26 cellular contexts compared by ENCODE assay signal in the genomic region with DNA sequence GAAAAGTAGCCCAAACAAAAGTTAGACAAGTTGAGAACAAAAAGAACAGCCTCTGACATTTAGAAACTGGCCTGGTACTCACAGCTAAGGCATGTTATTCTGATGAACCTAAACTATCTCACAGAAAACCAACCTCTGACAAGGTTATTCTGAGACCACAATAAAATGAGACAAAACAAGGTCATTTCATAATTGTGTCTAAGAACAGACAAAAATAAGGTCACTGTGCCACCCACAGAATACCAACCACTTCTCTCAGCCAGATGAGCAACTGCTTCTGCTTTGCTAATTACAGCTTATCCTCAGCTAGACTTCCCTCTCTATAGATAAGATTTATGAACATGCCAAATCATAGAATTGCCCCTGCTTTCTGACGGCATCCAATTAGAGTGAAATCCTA.
"Had no signal": no experiment of that assay in that cellular context is flagged by ENCODE, and none has a peak within 500 bp of the region (broad histone marks: within the 10 kb centered on the region; RNA-seq: fewer than 3 reads in every experiment).

No MANE protein-coding gene starts in this region.

- H3K9me3 Mint-ChIP-seq: activated CD4-positive, alpha-beta T cell treated with anti-CD3 and anti-CD28 coated beads, Interleukin-2, amount 10 ng/mL, durations not matched to agents 7 days and 5 days; activated CD8-positive, alpha-beta T cell treated with anti-CD3 and anti-CD28 coated beads for 36 hours; activated naive CD4-positive, alpha-beta T cell treated with anti-CD3 and anti-CD28 coated beads, Interleukin-2, amount 50 U/mL, for 72 hours; central memory CD8-positive, alpha-beta T cell; effector memory CD8-positive, alpha-beta T cell; nephron progenitor cell; stimulated activated memory B cell treated with anti-CD40 and anti-IgM and Interleukin-4, amounts not matched to agents 10 μg/mL and 1 μg/mL and 100 μg/mL, for 72 hours had no signal

- H3K27ac ChIP-seq: breast epithelium, colonic mucosa, dorsolateral prefrontal cortex, esophagus squamous epithelium, gastroesophageal sphincter, parathyroid adenoma, skin epidermis, vagina had no signal

- H3K4me1 Mint-ChIP-seq: stimulated activated memory B cell treated with anti-CD40 and anti-IgM and Interleukin-4, amounts not matched to agents 10 μg/mL and 1 μg/mL and 100 μg/mL, for 72 hours had no signal

- H3K36me3 ChIP-seq: breast epithelium, colonic mucosa, vagina had no signal

- H3K36me3 Mint-ChIP-seq: activated CD8-positive, alpha-beta memory T cell treated with anti-CD3 and anti-CD28 coated beads, Interleukin-2, amount 10 ng/mL, durations not matched to agents 7 days and 5 days; activated naive CD4-positive, alpha-beta T cell treated with anti-CD3 and anti-CD28 coated beads, Interleukin-2, amount 50 U/mL, for 72 hours had no signal

- DNase-seq: activated CD4-positive, alpha-beta T cell treated with anti-CD3 and anti-CD28 coated beads, Interleukin-2, amount 10 ng/mL, durations not matched to agents 7 days and 5 days; activated CD8-positive, alpha-beta memory T cell treated with anti-CD3 and anti-CD28 coated beads, Interleukin-2, amount 10 ng/mL, durations not matched to agents 7 days and 5 days; activated CD8-positive, alpha-beta T cell treated with anti-CD3 and anti-CD28 coated beads for 36 hours; activated gamma-delta T cell; activated T-cell treated with anti-CD3 and anti-CD28 coated beads for 4 hours; amniotic stem cell; colonic mucosa; dorsolateral prefrontal cortex; effector memory CD8-positive, alpha-beta T cell; esophagus squamous epithelium; head of caudate nucleus; hypothalamus; mesenchymal stem cell; nephron progenitor cell; right cardiac atrium; stimulated activated CD4-positive, alpha-beta T cell treated with anti-CD3 and anti-CD28 coated beads, Interleukin-2, amount 100 ng/mL, for 24 hours; testis; trophoblast cell had no signal

- H3K4me3 ChIP-seq: breast epithelium, colonic mucosa, dorsolateral prefrontal cortex, esophagus squamous epithelium, gastroesophageal sphincter, skin epidermis, testis, vagina had no signal

- H3K9me3 ChIP-seq: breast epithelium, colonic mucosa, esophagus squamous epithelium, gastroesophageal sphincter, testis, vagina had no signal

- H3K27ac Mint-ChIP-seq: activated CD4-positive, alpha-beta T cell treated with anti-CD3 and anti-CD28 coated beads, Interleukin-2, amount 10 ng/mL, durations not matched to agents 7 days and 5 days; activated CD8-positive, alpha-beta memory T cell treated with anti-CD3 and anti-CD28 coated beads, Interleukin-2, amount 10 ng/mL, durations not matched to agents 7 days and 5 days; activated CD8-positive, alpha-beta T cell treated with anti-CD3 and anti-CD28 coated beads for 36 hours; activated naive CD4-positive, alpha-beta T cell treated with anti-CD3 and anti-CD28 coated beads, Interleukin-2, amount 50 U/mL, for 72 hours; nephron progenitor cell; stimulated activated memory B cell treated with anti-CD40 and anti-IgM and Interleukin-4, amounts not matched to agents 10 μg/mL and 1 μg/mL and 100 μg/mL, for 72 hours had no signal

- H3K27me3 ChIP-seq: breast epithelium, colonic mucosa, dorsolateral prefrontal cortex, esophagus squamous epithelium, gastroesophageal sphincter, testis, vagina had no signal

- ATAC-seq: activated CD8-positive, alpha-beta memory T cell treated with anti-CD3 and anti-CD28 coated beads, Interleukin-2, amount 10 ng/mL, durations not matched to agents 7 days and 5 days; activated CD8-positive, alpha-beta T cell treated with anti-CD3 and anti-CD28 coated beads for 36 hours; activated naive CD4-positive, alpha-beta T cell treated with anti-CD3 and anti-CD28 coated beads, Interleukin-2, amount 50 U/mL, for 72 hours; effector memory CD8-positive, alpha-beta T cell; gastroesophageal sphincter; right cardiac atrium; stimulated activated memory B cell treated with anti-CD40 and anti-IgM and Interleukin-4, amounts not matched to agents 10 μg/mL and 1 μg/mL and 100 μg/mL, for 72 hours had no signal

- H3K27me3 Mint-ChIP-seq: activated CD4-positive, alpha-beta T cell treated with anti-CD3 and anti-CD28 coated beads, Interleukin-2, amount 10 ng/mL, durations not matched to agents 7 days and 5 days; activated CD8-positive, alpha-beta memory T cell treated with anti-CD3 and anti-CD28 coated beads, Interleukin-2, amount 10 ng/mL, durations not matched to agents 7 days and 5 days; activated CD8-positive, alpha-beta T cell treated with anti-CD3 and anti-CD28 coated beads for 36 hours; central memory CD8-positive, alpha-beta T cell; effector memory CD8-positive, alpha-beta T cell; stimulated activated memory B cell treated with anti-CD40 and anti-IgM and Interleukin-4, amounts not matched to agents 10 μg/mL and 1 μg/mL and 100 μg/mL, for 72 hours had no signal

- H3K4me1 ChIP-seq: breast epithelium, colonic mucosa, esophagus squamous epithelium, gastroesophageal sphincter, vagina had no signal

- H3K4me3 Mint-ChIP-seq: activated CD4-positive, alpha-beta T cell treated with anti-CD3 and anti-CD28 coated beads, Interleukin-2, amount 10 ng/mL, durations not matched to agents 7 days and 5 days; activated CD8-positive, alpha-beta memory T cell treated with anti-CD3 and anti-CD28 coated beads, Interleukin-2, amount 10 ng/mL, durations not matched to agents 7 days and 5 days; activated CD8-positive, alpha-beta T cell treated with anti-CD3 and anti-CD28 coated beads for 36 hours; central memory CD8-positive, alpha-beta T cell; effector memory CD8-positive, alpha-beta T cell; nephron progenitor cell; stimulated activated memory B cell treated with anti-CD40 and anti-IgM and Interleukin-4, amounts not matched to agents 10 μg/mL and 1 μg/mL and 100 μg/mL, for 72 hours had no signal
